ENCODE assay signal across 18 cellular contexts in genomic region chr12:24856541-24856940, GRCh38.
A peak's percentile ranks its signal among the peaks of the same experiment; 100 is the strongest.
DNase-seq lines count a peak whose midpoint lies in the region; ATAC-seq, FAIRE-seq and TF ChIP-seq lines count a peak whose summit lies in the region.
"Had no signal": no experiment of that assay in that cellular context is flagged by ENCODE, and none has a peak within 500 bp of the region (broad histone marks: within the 10 kb centered on the region; RNA-seq: fewer than 3 reads in every experiment).

No MANE protein-coding gene starts in this region.

- H3K79me2 ChIP-seq in K562 (ENCODE audit: control insufficient read depth, insufficient read depth, low read length): peaks cover 16% of the 10 kb centered on the region; the same call in 2 of the 3 replicates

- no peak overlapping the region for H3K23ac ChIP-seq in mesenchymal stem cell (ENCODE audit: low read length in 2 of 2)

- no peak overlapping the region for H3K9ac ChIP-seq in K562 (ENCODE audit: insufficient read depth in 1 of 2, low read depth in 2 of 2, low read length in 2 of 2)
- H3K9ac ChIP-seq in mesenchymal stem cell (ENCODE audit: low read length): no peak overlapping the region

- no peaks in the 10 kb centered on the region for H3K27me3 Mint-ChIP-seq in progenitor cell of endocrine pancreas
- H3K27me3 Mint-ChIP-seq: CD4-positive, alpha-beta memory T cell had no signal

- H3K4me3 ChIP-seq in K562 (no peak overlapping the region), mesenchymal stem cell (ENCODE audit: insufficient read depth in 1 of 2, low read depth in 1 of 2, low read length in 2 of 2) (no peak overlapping the region)
- H3K4me3 ChIP-seq: A549, GM23338 had no signal

- H2BK5ac ChIP-seq in mesenchymal stem cell (ENCODE audit: low read depth, low read length, poor library complexity, severe bottlenecking): no peak overlapping the region

- DNase-seq in K562 (ENCODE audit: extremely low read depth in 1 of 4, low spot score in 3 of 4): no peak
- no peak for DNase-seq in mesenchymal stem cell
- DNase-seq in progenitor cell of endocrine pancreas (ENCODE audit: low spot score, unreplicated experiment): no peak
- no peak for DNase-seq in anterior cingulate cortex (lab: John Stamatoyannopoulos, UW)
- DNase-seq in posterior cingulate gyrus: no peak
- DNase-seq: BE2C; CD4-positive, alpha-beta memory T cell; DMS153; DMS79 treated with DMSO at 0.1 percent for 48 hours; EL; H9 had no signal

- H3K36me3 Mint-ChIP-seq in progenitor cell of endocrine pancreas (ENCODE audit: insufficient read depth): peaks cover 22% of the 10 kb centered on the region
- H3K36me3 Mint-ChIP-seq: CD4-positive, alpha-beta memory T cell had no signal

- TF ChIP-seq RAD21 in K562 (CRISPR knock-in tag; conservative IDR thresholded peaks at IDR 0.05 in 1 of 2, IDR thresholded peaks at IDR 0.05 in 1 of 2): no peak

- H4K8ac ChIP-seq in mesenchymal stem cell (ENCODE audit: low read length): no peak overlapping the region

- H4K20me1 ChIP-seq in K562 (replicated peaks; ENCODE audit: control insufficient read depth, insufficient read depth, low read length): no peaks in the 10 kb centered on the region

- TF ChIP-seq EP300 in K562 (IDR thresholded peaks at IDR 0.05; ENCODE audit: low read length): no peak

- no peak for FAIRE-seq in K562 (lab: Jason Lieb, UNC)
- FAIRE-seq: A549, D721Med, G401.6, GM12892 had no signal

- no peak overlapping the region for H3K4me2 ChIP-seq in K562 (ENCODE audit: insufficient read depth, low read length)
- no peak overlapping the region for H3K4me2 ChIP-seq in mesenchymal stem cell (ENCODE audit: low read length, poor library complexity, severe bottlenecking)
- H3K4me2 ChIP-seq: A549, GM23338 had no signal

- peaks cover 8% of the 10 kb centered on the region for H3K4me1 Mint-ChIP-seq in progenitor cell of endocrine pancreas (ENCODE audit: low read depth)
- H3K4me1 Mint-ChIP-seq: CD4-positive, alpha-beta memory T cell had no signal

- no peak overlapping the region for H3K4ac ChIP-seq in mesenchymal stem cell (ENCODE audit: low read depth in 1 of 2, low read length in 2 of 2)

- ATAC-seq in K562: peak; percentile 51
- ATAC-seq in HG03280 (IDR thresholded peaks at IDR 0.05; ENCODE audit: unreplicated experiment): no peak
- ATAC-seq: A549, GM23338 had no signal

- H3K27me3 ChIP-seq in K562 (ENCODE audit: control insufficient read depth in 2 of 2, insufficient read depth in 2 of 2, low read length in 2 of 2): no peaks in the 10 kb centered on the region
- no peaks in the 10 kb centered on the region for H3K27me3 ChIP-seq in mesenchymal stem cell (ENCODE audit: control insufficient read depth in 1 of 2, insufficient read depth in 1 of 2, low read length in 2 of 2)
- H3K27me3 ChIP-seq: BE2C had no signal

- 70% methylated on average over 3 of the region's 3 CpGs for WGBS in K562 (ENCODE audit: insufficient coverage, low coverage, missing lambda C conversion rate)
- WGBS in mesenchymal stem cell: 96% methylated on average over 3 of the region's 3 CpGs

- H3K4me3 Mint-ChIP-seq in progenitor cell of endocrine pancreas (ENCODE audit: low read depth): no peak overlapping the region
- H3K4me3 Mint-ChIP-seq: CD4-positive, alpha-beta memory T cell; GM23338; H9 had no signal

- H3K18ac ChIP-seq in mesenchymal stem cell (ENCODE audit: low read depth in 1 of 2, low read length in 2 of 2): no peak overlapping the region

- no peaks in the 10 kb centered on the region; the same call in 1 of the 2 replicates for H3K9me3 ChIP-seq in K562 (replicated peaks; ENCODE audit: control insufficient read depth, insufficient read depth, low read depth, low read length)
- no peaks in the 10 kb centered on the region for H3K9me3 ChIP-seq in mesenchymal stem cell (ENCODE audit: control insufficient read depth, low read length)
- H3K9me3 ChIP-seq: A549, BE2C had no signal

- H2BK15ac ChIP-seq in mesenchymal stem cell (ENCODE audit: low read depth, poor library complexity, severe bottlenecking): no peak overlapping the region

- in situ Hi-C loops in K562 (cut with MboI): no loop called here

- H2AK5ac ChIP-seq in mesenchymal stem cell (ENCODE audit: low read length, severe bottlenecking): peak overlapping the region; percentile 38

- POLR2A ChIA-PET in K562 (lab: Yijun Ruan, JAX): interaction anchor here (0.7 to 1.3 kb wide), 4 partner anchors 15 to 96 kb away, joined by 3 read pairs; no protein-coding TSS in a partner anchor

- TF ChIP-seq POLR2A in K562 (conservative IDR thresholded peaks at IDR 0.05): no peak

- peak overlapping the region; percentile 13 for H3K27ac Mint-ChIP-seq in progenitor cell of endocrine pancreas
- H3K27ac Mint-ChIP-seq: CD4-positive, alpha-beta memory T cell; GM23338 had no signal

- intact Hi-C loops in K562 (cut with micrococcal nuclease) (no loop called here), posterior cingulate gyrus (cut with DNase I) (no loop called here)

- no peak overlapping the region for H2BK120ac ChIP-seq in mesenchymal stem cell (ENCODE audit: low read depth, low read length)

- peaks cover 30% of the 10 kb centered on the region; the same call in 2 of the 3 replicates for H3K36me3 ChIP-seq in K562 (ENCODE audit: control insufficient read depth, insufficient read depth, low read length)
- H3K36me3 ChIP-seq in mesenchymal stem cell (ENCODE audit: control insufficient read depth in 1 of 2, insufficient read depth in 2 of 2, low read depth in 1 of 2, low read length in 2 of 2): peaks cover 0 to 22% of the 10 kb centered on the region in 2 experiments

- BruUV-seq in K562 (replicated peaks; lab: Mats Ljungman, UMichigan): no TSS peak

- no peak overlapping the region for H3K14ac ChIP-seq in mesenchymal stem cell (ENCODE audit: low read length in 2 of 2)

- H3K27ac ChIP-seq in K562 (ENCODE audit: extremely low read depth, low read depth, low read length) (peak overlapping the region; percentile 32; the same call in 1 of the 3 replicates), mesenchymal stem cell (ENCODE audit: low read length, poor library complexity, severe bottlenecking) (no peak overlapping the region)
- H3K27ac ChIP-seq: A549, C4-2B had no signal

- no peak overlapping the region for H2BK12ac ChIP-seq in mesenchymal stem cell (ENCODE audit: low read length in 2 of 2)

- no peak for TF ChIP-seq CTCF in K562 (IDR thresholded peaks at IDR 0.05 in 2 of 3, conservative IDR thresholded peaks at IDR 0.05 in 1 of 3; ENCODE audit: insufficient read depth in 2 of 3, low read depth in 1 of 3, low read length in 3 of 3)
- no peak for TF ChIP-seq CTCF in progenitor cell of endocrine pancreas (IDR thresholded peaks at IDR 0.05; ENCODE audit: unreplicated experiment)

- CTCF ChIA-PET in K562 (lab: Yijun Ruan, JAX; ENCODE audit: low intra/inter-chr PET ratio): no interaction called here

- peaks cover 40% of the 10 kb centered on the region for H3K9me3 Mint-ChIP-seq in progenitor cell of endocrine pancreas (ENCODE audit: low read depth)

- H4K91ac ChIP-seq in mesenchymal stem cell (ENCODE audit: low read length): no peak overlapping the region

- no peaks in the 10 kb centered on the region for H3K9me1 ChIP-seq in K562 (ENCODE audit: control insufficient read depth, insufficient read depth, low read length)

- H3K4me1 ChIP-seq in K562 (replicated peaks in 1 of 2; ENCODE audit: control insufficient read depth in 2 of 2, insufficient read depth in 2 of 2, low read length in 2 of 2): peaks cover 0 to 5% of the 10 kb centered on the region in 2 experiments; a peak in 2 of 5 replicates
- H3K4me1 ChIP-seq in mesenchymal stem cell (ENCODE audit: control insufficient read depth, insufficient read depth, low read depth, low read length): peaks cover 4% of the 10 kb centered on the region

- peaks cover 3% of the 10 kb centered on the region for H3K79me1 ChIP-seq in mesenchymal stem cell (replicated peaks; ENCODE audit: low read length, poor library complexity, severe bottlenecking)

- H2AFZ ChIP-seq in K562 (ENCODE audit: low read depth, low read length): no peak overlapping the region
- no peak overlapping the region for H2AFZ ChIP-seq in mesenchymal stem cell (ENCODE audit: low read depth, low read length)
- H2AFZ ChIP-seq: GM23338 had no signal

TF ChIP-seq in K562, 482 proteins besides CTCF, POLR2A, EP300 and RAD21:
- TF ChIP-seq MIER1 (IDR thresholded peaks at IDR 0.05; ENCODE audit: low read depth) (no peak), RBM39 (optimal IDR thresholded peaks at IDR 0.05; ENCODE audit: low read depth, low read length) (no peak), FOXJ3 (CRISPR knock-in tag; IDR thresholded peaks at IDR 0.05) (no peak), HES1 (IDR thresholded peaks at IDR 0.05; ENCODE audit: low read depth) (no peak), ZNF780A (CRISPR knock-in tag; IDR thresholded peaks at IDR 0.05) (no peak), CEBPZ (IDR thresholded peaks at IDR 0.05; ENCODE audit: borderline replicate concordance, low read depth, low read length) (no peak), SPI1 (IDR thresholded peaks at IDR 0.05; ENCODE audit: borderline replicate concordance, low read depth, low read length) (no peak)
